Comparison of ENCODE assay signal across 8 cellular contexts in the genomic region with DNA sequence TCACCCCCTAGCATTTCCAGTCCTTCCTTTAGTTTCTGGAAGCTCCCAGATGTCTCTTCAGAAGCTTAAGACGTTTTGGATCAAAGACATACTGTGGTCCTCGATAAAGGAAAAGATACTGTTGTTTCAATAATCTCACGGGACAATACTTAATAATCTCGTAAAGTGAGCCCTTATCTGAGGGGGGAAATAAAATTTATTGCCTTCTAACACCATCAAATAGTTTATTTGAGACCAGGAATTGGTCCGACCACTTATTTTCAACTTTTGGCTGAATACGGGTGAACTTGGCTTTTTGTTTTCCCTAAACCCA. TPM values are rescaled to one million over a fixed set of nuclear protein-coding genes. Genes with fewer than 3 reads are reported as not detected.
DNase-seq lines count a peak whose midpoint lies in the region; ATAC-seq and TF ChIP-seq lines count a peak whose summit lies in the region.

No MANE protein-coding gene starts in this region.

- H3K9me3 Mint-ChIP-seq in activated CD4-positive, alpha-beta T cell treated with anti-CD3 and anti-CD28 coated beads for 36 hours (ENCODE audit: low read depth), result no peaks in the 10 kb centered on the region

- POLR2A ChIA-PET in activated CD4-positive, alpha-beta T cell treated with anti-CD3 and anti-CD28 coated beads for 36 hours (lab: Charles Lee), result no interaction called here

- no peak for TF ChIP-seq POLR2A in testis (IDR thresholded peaks at IDR 0.05)

- peaks cover 2% of the 10 kb centered on the region for H3K27me3 Mint-ChIP-seq in activated CD4-positive, alpha-beta T cell treated with anti-CD3 and anti-CD28 coated beads for 36 hours

- DNase-seq in activated CD4-positive, alpha-beta T cell treated with anti-CD3 and anti-CD28 coated beads for 36 hours, result no peak
- DNase-seq in activated CD4-positive, alpha-beta T cell treated with anti-CD3 and anti-CD28 coated beads for 1 hour, result no peak
- DNase-seq in adipocyte (ENCODE audit: low read depth) (no peak), left lung (no peak), testis (no peak), midbrain (lab: John Stamatoyannopoulos, UW) (no peak), SIG-M5 treated with dmso at 0.1 percent for 504 hours (lab: John Stamatoyannopoulos, UW; ENCODE audit: unreplicated experiment) (no peak)
- no peak for DNase-seq in activated CD4-positive, alpha-beta T cell treated with anti-CD3 and anti-CD28 coated beads for 48 hours

- H3K27me3 ChIP-seq in adipocyte (replicated peaks; ENCODE audit: control insufficient read depth, insufficient read depth, low read length), result no peaks in the 10 kb centered on the region
- H3K27me3 ChIP-seq in left lung, result no peaks in the 10 kb centered on the region
- H3K27me3 ChIP-seq in testis, result no peaks in the 10 kb centered on the region

- H3K4me3 Mint-ChIP-seq in activated CD4-positive, alpha-beta T cell treated with anti-CD3 and anti-CD28 coated beads for 36 hours, result peak overlapping the region; percentile 100

- peak overlapping the region; percentile 77 to 88 for H3K27ac ChIP-seq in left lung
- H3K27ac ChIP-seq in testis, result peak overlapping the region; percentile 68 to 82

- no peak for ATAC-seq in activated CD4-positive, alpha-beta T cell treated with anti-CD3 and anti-CD28 coated beads for 36 hours
- no peak for ATAC-seq in left lung

- H3K4me3 ChIP-seq in adipocyte (ENCODE audit: low read length) (peak overlapping the region; percentile 97), left lung (peak overlapping the region; percentile 77 to 83), testis (peak overlapping the region; percentile 74 to 90)

- H3K27ac Mint-ChIP-seq in activated CD4-positive, alpha-beta T cell treated with anti-CD3 and anti-CD28 coated beads for 36 hours, result peak overlapping the region; percentile 100

- H3K36me3 ChIP-seq in adipocyte (ENCODE audit: control insufficient read depth, insufficient read depth, low read length, severe bottlenecking) (no peaks in the 10 kb centered on the region), left lung (no peaks in the 10 kb centered on the region), testis (ENCODE audit: low read depth, missing control alignments) (no peaks in the 10 kb centered on the region)

- H3K36me3 Mint-ChIP-seq in activated CD4-positive, alpha-beta T cell treated with anti-CD3 and anti-CD28 coated beads for 36 hours (ENCODE audit: low read depth), result peaks cover 24% of the 10 kb centered on the region

- H3K9me3 ChIP-seq in adipocyte (ENCODE audit: control insufficient read depth, low read length) (no peaks in the 10 kb centered on the region), left lung (no peaks in the 10 kb centered on the region), testis (no peaks in the 10 kb centered on the region)

- no peak for TF ChIP-seq CTCF in left lung (IDR thresholded peaks at IDR 0.05)
- TF ChIP-seq CTCF in testis (IDR thresholded peaks at IDR 0.05), result no peak

- H3K4me1 ChIP-seq in adipocyte (ENCODE audit: control insufficient read depth, insufficient read depth, low read length) (peaks cover 21% of the 10 kb centered on the region), left lung (peaks cover 0 to 22% of the 10 kb centered on the region in 2 donors), testis (no peaks in the 10 kb centered on the region)

- peak overlapping the region; percentile 88 for H3K9ac ChIP-seq in adipocyte (ENCODE audit: low read length)

- CTCF ChIA-PET in activated CD4-positive, alpha-beta T cell treated with anti-CD3 and anti-CD28 coated beads for 36 hours (lab: Charles Lee), result interaction anchor here (1.0 kb wide), 1 partner anchor 27 kb away, joined by 3 read pairs; no protein-coding TSS in a partner anchor

- 8 to 10% methylated on average over 6 of the region's 6 CpGs for WGBS in testis, 2 donors

- H3K4me1 Mint-ChIP-seq in activated CD4-positive, alpha-beta T cell treated with anti-CD3 and anti-CD28 coated beads for 36 hours, result peaks cover 38% of the 10 kb centered on the region

- intact Hi-C loops in activated CD4-positive, alpha-beta T cell treated with anti-CD3 and anti-CD28 coated beads for 36 hours (cut with DNase I, micrococcal nuclease), result loop anchor here in 1 of 2 experiments (2.0 kb wide), 2 partner anchors 648 to 898 kb away; a partner anchor contains a TSS
- intact Hi-C loops in left lung (cut with DNase I), result no loop called here
- intact Hi-C loops in testis (cut with DNase I; ENCODE audit: low total_unique reads), result no loop called here

RNA-seq across cellular contexts. Expression of a gene that starts 0.6 kb away (rescaled TPM):
- 10 to 100 TPM; 16.9 to 29.6 TPM for total RNA-seq in activated CD4-positive, alpha-beta T cell treated with anti-CD3 and anti-CD28 coated beads for 36 hours
- total RNA-seq in left lung (10 to 100 TPM; 16.8 to 17.5 TPM), testis (10 to 100 TPM; 29.5 to 42.7 TPM)
- polyA plus RNA-seq in testis (ENCODE audit: insufficient read depth, low read depth, low replicate concordance), result 53.2 TPM
